ENCODE assay signal across 18 cellular contexts in genomic region chr17:7946441-7946840, GRCh38. TPM values are rescaled to one million over a fixed set of nuclear protein-coding genes. Genes with fewer than 3 reads are reported as not detected.
A peak's percentile ranks its signal among the peaks of the same experiment; 100 is the strongest.
DNase-seq lines count a peak whose midpoint lies in the region; ATAC-seq lines count a peak whose summit lies in the region.
"Had no signal": no experiment of that assay in that cellular context is flagged by ENCODE, and none has a peak within 500 bp of the region (broad histone marks: within the 10 kb centered on the region; RNA-seq: fewer than 3 reads in every experiment).

No MANE protein-coding gene starts in this region.

- H3K27ac Mint-ChIP-seq in activated CD4-positive, alpha-beta T cell treated with anti-CD3 and anti-CD28 coated beads, Interleukin-2, amount 10 ng/mL, durations not matched to agents 7 days and 5 days, result peak overlapping the region; percentile 55
- H3K27ac Mint-ChIP-seq in activated CD4-positive, alpha-beta T cell treated with anti-CD3 and anti-CD28 coated beads, Interleukin-2, amount 10 ng/mL, durations not matched to agents 24 days and 14 days, result no peak overlapping the region
- peak overlapping the region; percentile 41 for H3K27ac Mint-ChIP-seq in activated naive CD8-positive, alpha-beta T cell treated with anti-CD3 and anti-CD28 coated beads, Interleukin-2, amount 10 ng/mL, durations not matched to agents 7 days and 5 days
- H3K27ac Mint-ChIP-seq in activated naive CD8-positive, alpha-beta T cell treated with anti-CD3 and anti-CD28 coated beads, Interleukin-2, amount 50 U/mL, for 24 hours, result no peak overlapping the region
- H3K27ac Mint-ChIP-seq in activated T-helper 17 cell treated with anti-CD3 and anti-CD28 coated beads, Interleukin-2, amount 50 U/mL, for 72 hours, result peak overlapping the region; percentile 52
- H3K27ac Mint-ChIP-seq: CD4-positive, alpha-beta T cell; CD8-positive, alpha-beta T cell had no signal

- POLR2A ChIA-PET in activated CD4-positive, alpha-beta T cell treated with anti-CD3 and anti-CD28 coated beads, Interleukin-2, amount 10 ng/mL, durations not matched to agents 7 days and 5 days (lab: Charles Lee), result no interaction called here
- POLR2A ChIA-PET in activated naive CD8-positive, alpha-beta T cell treated with anti-CD3 and anti-CD28 coated beads, Interleukin-2, amount 10 ng/mL, durations not matched to agents 7 days and 5 days (lab: Charles Lee), result no interaction called here

- CTCF ChIA-PET in activated CD4-positive, alpha-beta T cell treated with anti-CD3 and anti-CD28 coated beads, Interleukin-2, amount 10 ng/mL, durations not matched to agents 7 days and 5 days (lab: Charles Lee), result interaction anchor here (1.3 to 2.2 kb wide), 4 partner anchors 10 to 37 kb away, joined by 3 to 8 read pairs (median 6); partner anchors contain the start of gene TRAPPC1

- no peak for ATAC-seq in activated naive CD8-positive, alpha-beta T cell treated with anti-CD3 and anti-CD28 coated beads, Interleukin-2, amount 10 ng/mL, durations not matched to agents 7 days and 5 days (ENCODE audit: low read depth)
- ATAC-seq in activated naive CD8-positive, alpha-beta T cell treated with anti-CD3 and anti-CD28 coated beads, Interleukin-2, amount 50 U/mL, for 24 hours, result no peak
- ATAC-seq in activated T-helper 17 cell treated with anti-CD3 and anti-CD28 coated beads, Interleukin-2, amount 50 U/mL, for 72 hours (replicated peaks), result no peak
- no peak for ATAC-seq in GM19452 (IDR thresholded peaks at IDR 0.05; ENCODE audit: unreplicated experiment)
- ATAC-seq: CD8-positive, alpha-beta T cell had no signal

- peaks cover 19% of the 10 kb centered on the region for H3K4me1 Mint-ChIP-seq in activated CD4-positive, alpha-beta T cell treated with anti-CD3 and anti-CD28 coated beads, Interleukin-2, amount 10 ng/mL, durations not matched to agents 7 days and 5 days
- peaks cover 7% of the 10 kb centered on the region for H3K4me1 Mint-ChIP-seq in activated CD4-positive, alpha-beta T cell treated with anti-CD3 and anti-CD28 coated beads, Interleukin-2, amount 10 ng/mL, durations not matched to agents 24 days and 14 days
- H3K4me1 Mint-ChIP-seq in activated naive CD8-positive, alpha-beta T cell treated with anti-CD3 and anti-CD28 coated beads, Interleukin-2, amount 10 ng/mL, durations not matched to agents 7 days and 5 days, result peaks cover 10% of the 10 kb centered on the region
- H3K4me1 Mint-ChIP-seq in activated naive CD8-positive, alpha-beta T cell treated with anti-CD3 and anti-CD28 coated beads, Interleukin-2, amount 50 U/mL, for 24 hours, result peaks cover 9% of the 10 kb centered on the region
- peaks cover 3% of the 10 kb centered on the region for H3K4me1 Mint-ChIP-seq in activated T-helper 17 cell treated with anti-CD3 and anti-CD28 coated beads, Interleukin-2, amount 50 U/mL, for 72 hours

- DNase-seq in activated CD4-positive, alpha-beta T cell treated with anti-CD3 and anti-CD28 coated beads, Interleukin-2, amount 10 ng/mL, durations not matched to agents 7 days and 5 days, result no peak
- no peak for DNase-seq in activated CD4-positive, alpha-beta T cell treated with anti-CD3 and anti-CD28 coated beads, Interleukin-2, amount 10 ng/mL, durations not matched to agents 24 days and 14 days
- DNase-seq in activated naive CD8-positive, alpha-beta T cell treated with anti-CD3 and anti-CD28 coated beads, Interleukin-2, amount 10 ng/mL, durations not matched to agents 7 days and 5 days, result no peak
- no peak for DNase-seq in activated naive CD8-positive, alpha-beta T cell treated with anti-CD3 and anti-CD28 coated beads, Interleukin-2, amount 50 U/mL, for 24 hours
- DNase-seq in posterior vena cava (ENCODE audit: low spot score) (peak; percentile 36), T-helper 9 cell (no peak)
- DNase-seq: 8988T; ACHN; BE2C; Caco-2; Calu3; CD4-positive, alpha-beta T cell; CD8-positive, alpha-beta T cell; DMS79 treated with DMSO at 0.1 percent for 48 hours; GF-D8 had no signal

- H3K4me3 Mint-ChIP-seq in activated CD4-positive, alpha-beta T cell treated with anti-CD3 and anti-CD28 coated beads, Interleukin-2, amount 10 ng/mL, durations not matched to agents 7 days and 5 days, result no peak overlapping the region
- no peak overlapping the region for H3K4me3 Mint-ChIP-seq in activated CD4-positive, alpha-beta T cell treated with anti-CD3 and anti-CD28 coated beads, Interleukin-2, amount 10 ng/mL, durations not matched to agents 24 days and 14 days
- no peak overlapping the region for H3K4me3 Mint-ChIP-seq in activated naive CD8-positive, alpha-beta T cell treated with anti-CD3 and anti-CD28 coated beads, Interleukin-2, amount 10 ng/mL, durations not matched to agents 7 days and 5 days
- no peak overlapping the region for H3K4me3 Mint-ChIP-seq in activated naive CD8-positive, alpha-beta T cell treated with anti-CD3 and anti-CD28 coated beads, Interleukin-2, amount 50 U/mL, for 24 hours
- no peak overlapping the region for H3K4me3 Mint-ChIP-seq in activated T-helper 17 cell treated with anti-CD3 and anti-CD28 coated beads, Interleukin-2, amount 50 U/mL, for 72 hours
- H3K4me3 Mint-ChIP-seq: CD4-positive, alpha-beta T cell; CD8-positive, alpha-beta T cell had no signal

- no peaks in the 10 kb centered on the region for H3K27me3 Mint-ChIP-seq in activated CD4-positive, alpha-beta T cell treated with anti-CD3 and anti-CD28 coated beads, Interleukin-2, amount 10 ng/mL, durations not matched to agents 7 days and 5 days
- no peaks in the 10 kb centered on the region for H3K27me3 Mint-ChIP-seq in activated CD4-positive, alpha-beta T cell treated with anti-CD3 and anti-CD28 coated beads, Interleukin-2, amount 10 ng/mL, durations not matched to agents 24 days and 14 days
- H3K27me3 Mint-ChIP-seq in activated naive CD8-positive, alpha-beta T cell treated with anti-CD3 and anti-CD28 coated beads, Interleukin-2, amount 10 ng/mL, durations not matched to agents 7 days and 5 days, result no peaks in the 10 kb centered on the region
- H3K27me3 Mint-ChIP-seq in activated naive CD8-positive, alpha-beta T cell treated with anti-CD3 and anti-CD28 coated beads, Interleukin-2, amount 50 U/mL, for 24 hours, result no peaks in the 10 kb centered on the region
- no peaks in the 10 kb centered on the region for H3K27me3 Mint-ChIP-seq in activated T-helper 17 cell treated with anti-CD3 and anti-CD28 coated beads, Interleukin-2, amount 50 U/mL, for 72 hours
- H3K27me3 Mint-ChIP-seq: CD4-positive, alpha-beta T cell had no signal

- peaks cover 70% of the 10 kb centered on the region for H3K36me3 Mint-ChIP-seq in activated CD4-positive, alpha-beta T cell treated with anti-CD3 and anti-CD28 coated beads, Interleukin-2, amount 10 ng/mL, durations not matched to agents 7 days and 5 days (ENCODE audit: low read depth)
- peaks cover 57% of the 10 kb centered on the region for H3K36me3 Mint-ChIP-seq in activated CD4-positive, alpha-beta T cell treated with anti-CD3 and anti-CD28 coated beads, Interleukin-2, amount 10 ng/mL, durations not matched to agents 24 days and 14 days (ENCODE audit: low read depth)
- H3K36me3 Mint-ChIP-seq in activated naive CD8-positive, alpha-beta T cell treated with anti-CD3 and anti-CD28 coated beads, Interleukin-2, amount 10 ng/mL, durations not matched to agents 7 days and 5 days, result peaks cover 42% of the 10 kb centered on the region
- peaks cover 65% of the 10 kb centered on the region for H3K36me3 Mint-ChIP-seq in activated naive CD8-positive, alpha-beta T cell treated with anti-CD3 and anti-CD28 coated beads, Interleukin-2, amount 50 U/mL, for 24 hours (ENCODE audit: low read depth)
- peaks cover 93% of the 10 kb centered on the region for H3K36me3 Mint-ChIP-seq in activated T-helper 17 cell treated with anti-CD3 and anti-CD28 coated beads, Interleukin-2, amount 50 U/mL, for 72 hours (ENCODE audit: low read depth)

- H3K9me3 Mint-ChIP-seq in activated CD4-positive, alpha-beta T cell treated with anti-CD3 and anti-CD28 coated beads, Interleukin-2, amount 10 ng/mL, durations not matched to agents 7 days and 5 days, result no peaks in the 10 kb centered on the region
- no peaks in the 10 kb centered on the region for H3K9me3 Mint-ChIP-seq in activated CD4-positive, alpha-beta T cell treated with anti-CD3 and anti-CD28 coated beads, Interleukin-2, amount 10 ng/mL, durations not matched to agents 24 days and 14 days
- no peaks in the 10 kb centered on the region for H3K9me3 Mint-ChIP-seq in activated naive CD8-positive, alpha-beta T cell treated with anti-CD3 and anti-CD28 coated beads, Interleukin-2, amount 10 ng/mL, durations not matched to agents 7 days and 5 days
- no peaks in the 10 kb centered on the region for H3K9me3 Mint-ChIP-seq in activated naive CD8-positive, alpha-beta T cell treated with anti-CD3 and anti-CD28 coated beads, Interleukin-2, amount 50 U/mL, for 24 hours
- H3K9me3 Mint-ChIP-seq in activated T-helper 17 cell treated with anti-CD3 and anti-CD28 coated beads, Interleukin-2, amount 50 U/mL, for 72 hours, result no peaks in the 10 kb centered on the region
- H3K9me3 Mint-ChIP-seq: CD4-positive, alpha-beta T cell; CD8-positive, alpha-beta T cell had no signal

- intact Hi-C loops in activated CD4-positive, alpha-beta T cell treated with anti-CD3 and anti-CD28 coated beads, Interleukin-2, amount 10 ng/mL, durations not matched to agents 24 days and 14 days (cut with micrococcal nuclease), result no loop called here
- intact Hi-C loops in posterior vena cava (cut with DNase I), result no loop called here

RNA-seq across cellular contexts. Expression of gene CNTROB, which starts 14.4 kb away (rescaled TPM):
- total RNA-seq in activated CD4-positive, alpha-beta T cell treated with anti-CD3 and anti-CD28 coated beads, Interleukin-2, amount 10 ng/mL, durations not matched to agents 7 days and 5 days, result 10 to 100 TPM; 74.3 to 77.4 TPM
- 52.4 and 54.5 TPM in 2 replicates for total RNA-seq in activated CD4-positive, alpha-beta T cell treated with anti-CD3 and anti-CD28 coated beads, Interleukin-2, amount 10 ng/mL, durations not matched to agents 24 days and 14 days
- total RNA-seq in activated naive CD8-positive, alpha-beta T cell treated with anti-CD3 and anti-CD28 coated beads, Interleukin-2, amount 10 ng/mL, durations not matched to agents 7 days and 5 days, result 10 to 100 TPM; 57.3 to 62.7 TPM
- total RNA-seq in activated T-helper 17 cell treated with anti-CD3 and anti-CD28 coated beads, Interleukin-2, amount 50 U/mL, for 72 hours, result 100 to 1,000 TPM in 1 of 2 donors, 10 to 100 TPM in 1; 74.0 to 152 TPM
- 10 to 100 TPM; 14.7 to 15.2 TPM for total RNA-seq in posterior vena cava

RNA-seq across cellular contexts. Expression of gene TRAPPC1, which starts 14.7 kb away (rescaled TPM):
- 100 to 1,000 TPM; 235 to 251 TPM for total RNA-seq in activated CD4-positive, alpha-beta T cell treated with anti-CD3 and anti-CD28 coated beads, Interleukin-2, amount 10 ng/mL, durations not matched to agents 7 days and 5 days
- 150 and 159 TPM in 2 replicates for total RNA-seq in activated CD4-positive, alpha-beta T cell treated with anti-CD3 and anti-CD28 coated beads, Interleukin-2, amount 10 ng/mL, durations not matched to agents 24 days and 14 days
- 100 to 1,000 TPM; 222 to 237 TPM for total RNA-seq in activated naive CD8-positive, alpha-beta T cell treated with anti-CD3 and anti-CD28 coated beads, Interleukin-2, amount 10 ng/mL, durations not matched to agents 7 days and 5 days
- total RNA-seq in activated T-helper 17 cell treated with anti-CD3 and anti-CD28 coated beads, Interleukin-2, amount 50 U/mL, for 72 hours, result 100 to 1,000 TPM; 179 to 180 TPM
- 10 to 100 TPM; 53.7 to 72.7 TPM for total RNA-seq in posterior vena cava

RNA-seq across cellular contexts. Expression of gene KCNAB3, which starts 16.8 kb away (rescaled TPM):
- total RNA-seq in activated CD4-positive, alpha-beta T cell treated with anti-CD3 and anti-CD28 coated beads, Interleukin-2, amount 10 ng/mL, durations not matched to agents 7 days and 5 days, result 10 to 100 TPM; 11.8 to 12.4 TPM
- total RNA-seq in activated CD4-positive, alpha-beta T cell treated with anti-CD3 and anti-CD28 coated beads, Interleukin-2, amount 10 ng/mL, durations not matched to agents 24 days and 14 days, result 9.7 and 12.8 TPM in 2 replicates
- 10 to 100 TPM; 10.6 to 12.5 TPM for total RNA-seq in activated naive CD8-positive, alpha-beta T cell treated with anti-CD3 and anti-CD28 coated beads, Interleukin-2, amount 10 ng/mL, durations not matched to agents 7 days and 5 days
- 10 to 100 TPM in 1 of 2 donors, 1 to 10 TPM in 1; 8.6 to 11.9 TPM for total RNA-seq in activated T-helper 17 cell treated with anti-CD3 and anti-CD28 coated beads, Interleukin-2, amount 50 U/mL, for 72 hours
- total RNA-seq in posterior vena cava, result 1 to 10 TPM; 1.2 to 2.2 TPM

RNA-seq across cellular contexts. Expression of gene RNF227, which starts 30.4 kb away (rescaled TPM):
- total RNA-seq in activated CD4-positive, alpha-beta T cell treated with anti-CD3 and anti-CD28 coated beads, Interleukin-2, amount 10 ng/mL, durations not matched to agents 7 days and 5 days, result 1 to 10 TPM; 4.4 to 4.5 TPM
- 6.2 and 6.5 TPM in 2 replicates for total RNA-seq in activated CD4-positive, alpha-beta T cell treated with anti-CD3 and anti-CD28 coated beads, Interleukin-2, amount 10 ng/mL, durations not matched to agents 24 days and 14 days
- 1 to 10 TPM; 4.5 to 5.5 TPM for total RNA-seq in activated naive CD8-positive, alpha-beta T cell treated with anti-CD3 and anti-CD28 coated beads, Interleukin-2, amount 10 ng/mL, durations not matched to agents 7 days and 5 days
- 10 to 100 TPM in 1 of 2 donors, 1 to 10 TPM in 1; 2.4 to 11.7 TPM for total RNA-seq in activated T-helper 17 cell treated with anti-CD3 and anti-CD28 coated beads, Interleukin-2, amount 50 U/mL, for 72 hours
- 1 to 10 TPM; 1.1 to 1.5 TPM for total RNA-seq in posterior vena cava

RNA-seq across cellular contexts. Expression of gene GUCY2D, which starts 56.0 kb away (rescaled TPM):
- not detected for total RNA-seq in activated CD4-positive, alpha-beta T cell treated with anti-CD3 and anti-CD28 coated beads, Interleukin-2, amount 10 ng/mL, durations not matched to agents 7 days and 5 days
- not detected in 2 replicates for total RNA-seq in activated CD4-positive, alpha-beta T cell treated with anti-CD3 and anti-CD28 coated beads, Interleukin-2, amount 10 ng/mL, durations not matched to agents 24 days and 14 days
- total RNA-seq in activated naive CD8-positive, alpha-beta T cell treated with anti-CD3 and anti-CD28 coated beads, Interleukin-2, amount 10 ng/mL, durations not matched to agents 7 days and 5 days, result not detected
- under 1 TPM; 0.15 to 0.77 TPM for total RNA-seq in activated T-helper 17 cell treated with anti-CD3 and anti-CD28 coated beads, Interleukin-2, amount 50 U/mL, for 72 hours
- total RNA-seq in posterior vena cava, result not detected
- total RNA-seq: A673; Calu3; CD8-positive, alpha-beta T cell had no signal

Comparison
In these comparisons a context has a peak if more than half of its experiments do, and no peak if none do; other contexts are left out.
1. H3K27ac Mint-ChIP-seq: peak in activated CD4-positive, alpha-beta T cell treated with anti-CD3 and anti-CD28 coated beads, Interleukin-2, amount 10 ng/mL, durations not matched to agents 7 days and 5 days (single experiment), activated naive CD8-positive, alpha-beta T cell treated with anti-CD3 and anti-CD28 coated beads, Interleukin-2, amount 10 ng/mL, durations not matched to agents 7 days and 5 days (single experiment) and activated T-helper 17 cell treated with anti-CD3 and anti-CD28 coated beads, Interleukin-2, amount 50 U/mL, for 72 hours (single experiment); none in activated CD4-positive, alpha-beta T cell treated with anti-CD3 and anti-CD28 coated beads, Interleukin-2, amount 10 ng/mL, durations not matched to agents 24 days and 14 days (single experiment) and activated naive CD8-positive, alpha-beta T cell treated with anti-CD3 and anti-CD28 coated beads, Interleukin-2, amount 50 U/mL, for 24 hours (single experiment).